1 cellular context compared by ENCODE assay signal in genomic region chr2:200525882-200526651, GRCh38.
TF ChIP-seq lines count a peak whose summit lies in the region.

A gene with protein sequence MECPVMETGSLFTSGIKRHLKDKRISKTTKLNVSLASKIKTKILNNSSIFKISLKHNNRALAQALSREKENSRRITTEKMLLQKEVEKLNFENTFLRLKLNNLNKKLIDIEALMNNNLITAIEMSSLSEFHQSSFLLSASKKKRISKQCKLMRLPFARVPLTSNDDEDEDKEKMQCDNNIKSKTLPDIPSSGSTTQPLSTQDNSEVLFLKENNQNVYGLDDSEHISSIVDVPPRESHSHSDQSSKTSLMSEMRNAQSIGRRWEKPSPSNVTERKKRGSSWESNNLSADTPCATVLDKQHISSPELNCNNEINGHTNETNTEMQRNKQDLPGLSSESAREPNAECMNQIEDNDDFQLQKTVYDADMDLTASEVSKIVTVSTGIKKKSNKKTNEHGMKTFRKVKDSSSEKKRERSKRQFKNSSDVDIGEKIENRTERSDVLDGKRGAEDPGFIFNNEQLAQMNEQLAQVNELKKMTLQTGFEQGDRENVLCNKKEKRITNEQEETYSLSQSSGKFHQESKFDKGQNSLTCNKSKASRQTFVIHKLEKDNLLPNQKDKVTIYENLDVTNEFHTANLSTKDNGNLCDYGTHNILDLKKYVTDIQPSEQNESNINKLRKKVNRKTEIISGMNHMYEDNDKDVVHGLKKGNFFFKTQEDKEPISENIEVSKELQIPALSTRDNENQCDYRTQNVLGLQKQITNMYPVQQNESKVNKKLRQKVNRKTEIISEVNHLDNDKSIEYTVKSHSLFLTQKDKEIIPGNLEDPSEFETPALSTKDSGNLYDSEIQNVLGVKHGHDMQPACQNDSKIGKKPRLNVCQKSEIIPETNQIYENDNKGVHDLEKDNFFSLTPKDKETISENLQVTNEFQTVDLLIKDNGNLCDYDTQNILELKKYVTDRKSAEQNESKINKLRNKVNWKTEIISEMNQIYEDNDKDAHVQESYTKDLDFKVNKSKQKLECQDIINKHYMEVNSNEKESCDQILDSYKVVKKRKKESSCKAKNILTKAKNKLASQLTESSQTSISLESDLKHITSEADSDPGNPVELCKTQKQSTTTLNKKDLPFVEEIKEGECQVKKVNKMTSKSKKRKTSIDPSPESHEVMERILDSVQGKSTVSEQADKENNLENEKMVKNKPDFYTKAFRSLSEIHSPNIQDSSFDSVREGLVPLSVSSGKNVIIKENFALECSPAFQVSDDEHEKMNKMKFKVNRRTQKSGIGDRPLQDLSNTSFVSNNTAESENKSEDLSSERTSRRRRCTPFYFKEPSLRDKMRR (plus strand): TSS chr2:200526207. CDS start chr2:200532976, 6,769 bp downstream.

TF ChIP-seq in SK-N-SH, 30 proteins besides CTCF, POLR2A, EP300 and RAD21 (continued from another document):
- TF ChIP-seq, protein P1, sequence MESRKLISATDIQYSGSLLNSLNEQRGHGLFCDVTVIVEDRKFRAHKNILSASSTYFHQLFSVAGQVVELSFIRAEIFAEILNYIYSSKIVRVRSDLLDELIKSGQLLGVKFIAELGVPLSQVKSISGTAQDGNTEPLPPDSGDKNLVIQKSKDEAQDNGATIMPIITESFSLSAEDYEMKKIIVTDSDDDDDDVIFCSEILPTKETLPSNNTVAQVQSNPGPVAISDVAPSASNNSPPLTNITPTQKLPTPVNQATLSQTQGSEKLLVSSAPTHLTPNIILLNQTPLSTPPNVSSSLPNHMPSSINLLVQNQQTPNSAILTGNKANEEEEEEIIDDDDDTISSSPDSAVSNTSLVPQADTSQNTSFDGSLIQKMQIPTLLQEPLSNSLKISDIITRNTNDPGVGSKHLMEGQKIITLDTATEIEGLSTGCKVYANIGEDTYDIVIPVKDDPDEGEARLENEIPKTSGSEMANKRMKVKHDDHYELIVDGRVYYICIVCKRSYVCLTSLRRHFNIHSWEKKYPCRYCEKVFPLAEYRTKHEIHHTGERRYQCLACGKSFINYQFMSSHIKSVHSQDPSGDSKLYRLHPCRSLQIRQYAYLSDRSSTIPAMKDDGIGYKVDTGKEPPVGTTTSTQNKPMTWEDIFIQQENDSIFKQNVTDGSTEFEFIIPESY (IDR thresholded peaks at IDR 0.05; ENCODE audit: borderline replicate concordance, low read depth): no peak
- TF ChIP-seq POLR2AphosphoS5 (IDR thresholded peaks at IDR 0.05; ENCODE audit: low read depth, low read length) (peak; percentile 90), MEF2A (IDR thresholded peaks at IDR 0.05; ENCODE audit: borderline replicate concordance, low read depth) (no peak; the same call in 1 of the 2 replicates), MXI1 (IDR thresholded peaks at IDR 0.05; ENCODE audit: low read depth, low read length) (peak; percentile 94), USF1 (IDR thresholded peaks at IDR 0.05; ENCODE audit: borderline replicate concordance, low read depth) (no peak), SIN3A (IDR thresholded peaks at IDR 0.05; ENCODE audit: borderline replicate concordance, low read depth, low read length) (peak; percentile 91; the same call in 1 of the 2 replicates), REST (IDR thresholded peaks at IDR 0.05; ENCODE audit: low read depth, low read length) (no peak; the same call in 1 of the 2 replicates)
